In the genomic region with DNA sequence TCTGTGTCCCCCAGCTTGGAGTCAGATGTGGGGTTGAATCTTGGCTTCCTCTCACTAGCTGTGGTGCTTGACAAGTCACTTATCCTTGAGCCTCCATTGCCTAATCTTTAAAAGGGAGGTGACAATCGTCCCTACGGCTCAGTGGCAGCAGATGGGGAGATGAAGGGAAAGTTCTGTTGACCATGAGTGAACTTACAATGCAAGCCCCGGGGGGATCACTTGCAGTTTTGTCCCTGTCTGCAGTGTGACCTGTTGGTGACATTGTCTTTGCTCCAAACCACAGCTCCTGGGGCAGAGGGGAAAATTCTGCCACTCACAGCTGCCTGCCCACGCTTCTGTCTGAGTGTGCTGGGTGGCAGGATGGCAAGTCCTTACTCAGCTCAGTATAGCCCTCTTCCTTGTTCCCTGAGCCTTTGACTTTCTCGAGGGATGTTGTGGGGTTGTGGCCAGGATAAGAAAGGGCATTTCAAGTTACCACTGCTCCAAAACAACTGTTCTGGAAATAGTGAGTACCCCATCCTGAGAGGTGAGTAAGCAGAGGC, we compare ENCODE assay signal across 2 cellular contexts.
TF ChIP-seq lines count a peak whose summit lies in the region.

No MANE protein-coding gene starts in this region.

TF ChIP-seq in HCT116, 20 proteins besides CTCF, POLR2A, EP300 and RAD21:
- TF ChIP-seq, protein P1, sequence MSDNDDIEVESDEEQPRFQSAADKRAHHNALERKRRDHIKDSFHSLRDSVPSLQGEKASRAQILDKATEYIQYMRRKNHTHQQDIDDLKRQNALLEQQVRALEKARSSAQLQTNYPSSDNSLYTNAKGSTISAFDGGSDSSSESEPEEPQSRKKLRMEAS (IDR thresholded peaks at IDR 0.05), result no peak
- TF ChIP-seq EZH2phosphoT487 (IDR thresholded peaks at IDR 0.05; ENCODE audit: borderline replicate concordance) (no peak), YY1 (IDR thresholded peaks at IDR 0.05; ENCODE audit: extremely low read depth, insufficient replicate concordance, low read depth, low read length) (no peak), SRF (IDR thresholded peaks at IDR 0.05; ENCODE audit: low read depth) (no peak), FOSL1 (IDR thresholded peaks at IDR 0.05; ENCODE audit: low read depth) (no peak), EZH2 (IDR thresholded peaks at IDR 0.05) (no peak), ELF1 (IDR thresholded peaks at IDR 0.05; ENCODE audit: borderline replicate concordance, low read depth) (no peak), ZNF274 (IDR thresholded peaks at IDR 0.05; ENCODE audit: low read depth, low read length) (no peak), CEBPB (IDR thresholded peaks at IDR 0.05; ENCODE audit: low read depth) (no peak), TCF7L2 (IDR thresholded peaks at IDR 0.05; ENCODE audit: borderline replicate concordance, extremely low read depth, insufficient read depth, insufficient read length) (no peak), CBX3 (IDR thresholded peaks at IDR 0.05; ENCODE audit: low read depth) (no peak), SIN3A (IDR thresholded peaks at IDR 0.05; ENCODE audit: low read depth) (no peak), ATF3 (IDR thresholded peaks at IDR 0.05) (no peak), JUND (IDR thresholded peaks at IDR 0.05) (no peak)
- TF ChIP-seq, protein P2, sequence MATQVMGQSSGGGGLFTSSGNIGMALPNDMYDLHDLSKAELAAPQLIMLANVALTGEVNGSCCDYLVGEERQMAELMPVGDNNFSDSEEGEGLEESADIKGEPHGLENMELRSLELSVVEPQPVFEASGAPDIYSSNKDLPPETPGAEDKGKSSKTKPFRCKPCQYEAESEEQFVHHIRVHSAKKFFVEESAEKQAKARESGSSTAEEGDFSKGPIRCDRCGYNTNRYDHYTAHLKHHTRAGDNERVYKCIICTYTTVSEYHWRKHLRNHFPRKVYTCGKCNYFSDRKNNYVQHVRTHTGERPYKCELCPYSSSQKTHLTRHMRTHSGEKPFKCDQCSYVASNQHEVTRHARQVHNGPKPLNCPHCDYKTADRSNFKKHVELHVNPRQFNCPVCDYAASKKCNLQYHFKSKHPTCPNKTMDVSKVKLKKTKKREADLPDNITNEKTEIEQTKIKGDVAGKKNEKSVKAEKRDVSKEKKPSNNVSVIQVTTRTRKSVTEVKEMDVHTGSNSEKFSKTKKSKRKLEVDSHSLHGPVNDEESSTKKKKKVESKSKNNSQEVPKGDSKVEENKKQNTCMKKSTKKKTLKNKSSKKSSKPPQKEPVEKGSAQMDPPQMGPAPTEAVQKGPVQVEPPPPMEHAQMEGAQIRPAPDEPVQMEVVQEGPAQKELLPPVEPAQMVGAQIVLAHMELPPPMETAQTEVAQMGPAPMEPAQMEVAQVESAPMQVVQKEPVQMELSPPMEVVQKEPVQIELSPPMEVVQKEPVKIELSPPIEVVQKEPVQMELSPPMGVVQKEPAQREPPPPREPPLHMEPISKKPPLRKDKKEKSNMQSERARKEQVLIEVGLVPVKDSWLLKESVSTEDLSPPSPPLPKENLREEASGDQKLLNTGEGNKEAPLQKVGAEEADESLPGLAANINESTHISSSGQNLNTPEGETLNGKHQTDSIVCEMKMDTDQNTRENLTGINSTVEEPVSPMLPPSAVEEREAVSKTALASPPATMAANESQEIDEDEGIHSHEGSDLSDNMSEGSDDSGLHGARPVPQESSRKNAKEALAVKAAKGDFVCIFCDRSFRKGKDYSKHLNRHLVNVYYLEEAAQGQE (IDR thresholded peaks at IDR 0.05; ENCODE audit: low read depth), result no peak

TF ChIP-seq in WTC11, 78 proteins besides CTCF, POLR2A, EP300 and RAD21:
- TF ChIP-seq, protein P3, sequence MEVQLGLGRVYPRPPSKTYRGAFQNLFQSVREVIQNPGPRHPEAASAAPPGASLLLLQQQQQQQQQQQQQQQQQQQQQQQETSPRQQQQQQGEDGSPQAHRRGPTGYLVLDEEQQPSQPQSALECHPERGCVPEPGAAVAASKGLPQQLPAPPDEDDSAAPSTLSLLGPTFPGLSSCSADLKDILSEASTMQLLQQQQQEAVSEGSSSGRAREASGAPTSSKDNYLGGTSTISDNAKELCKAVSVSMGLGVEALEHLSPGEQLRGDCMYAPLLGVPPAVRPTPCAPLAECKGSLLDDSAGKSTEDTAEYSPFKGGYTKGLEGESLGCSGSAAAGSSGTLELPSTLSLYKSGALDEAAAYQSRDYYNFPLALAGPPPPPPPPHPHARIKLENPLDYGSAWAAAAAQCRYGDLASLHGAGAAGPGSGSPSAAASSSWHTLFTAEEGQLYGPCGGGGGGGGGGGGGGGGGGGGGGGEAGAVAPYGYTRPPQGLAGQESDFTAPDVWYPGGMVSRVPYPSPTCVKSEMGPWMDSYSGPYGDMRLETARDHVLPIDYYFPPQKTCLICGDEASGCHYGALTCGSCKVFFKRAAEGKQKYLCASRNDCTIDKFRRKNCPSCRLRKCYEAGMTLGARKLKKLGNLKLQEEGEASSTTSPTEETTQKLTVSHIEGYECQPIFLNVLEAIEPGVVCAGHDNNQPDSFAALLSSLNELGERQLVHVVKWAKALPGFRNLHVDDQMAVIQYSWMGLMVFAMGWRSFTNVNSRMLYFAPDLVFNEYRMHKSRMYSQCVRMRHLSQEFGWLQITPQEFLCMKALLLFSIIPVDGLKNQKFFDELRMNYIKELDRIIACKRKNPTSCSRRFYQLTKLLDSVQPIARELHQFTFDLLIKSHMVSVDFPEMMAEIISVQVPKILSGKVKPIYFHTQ (CRISPR knock-in tag; IDR thresholded peaks at IDR 0.05), result no peak
- TF ChIP-seq, protein P1 (CRISPR knock-in tag; IDR thresholded peaks at IDR 0.05), result no peak
- TF ChIP-seq IRF2 (CRISPR knock-in tag; IDR thresholded peaks at IDR 0.05; ENCODE audit: borderline replicate concordance, low read depth) (no peak), SP1 (CRISPR knock-in tag; conservative IDR thresholded peaks at IDR 0.05) (no peak), AFF4 (CRISPR knock-in tag; IDR thresholded peaks at IDR 0.05; ENCODE audit: borderline replicate concordance) (no peak), ATF2 (CRISPR knock-in tag; IDR thresholded peaks at IDR 0.05; ENCODE audit: borderline replicate concordance, low read depth) (no peak)
